28 cellular contexts compared by ENCODE assay signal in the genomic region with DNA sequence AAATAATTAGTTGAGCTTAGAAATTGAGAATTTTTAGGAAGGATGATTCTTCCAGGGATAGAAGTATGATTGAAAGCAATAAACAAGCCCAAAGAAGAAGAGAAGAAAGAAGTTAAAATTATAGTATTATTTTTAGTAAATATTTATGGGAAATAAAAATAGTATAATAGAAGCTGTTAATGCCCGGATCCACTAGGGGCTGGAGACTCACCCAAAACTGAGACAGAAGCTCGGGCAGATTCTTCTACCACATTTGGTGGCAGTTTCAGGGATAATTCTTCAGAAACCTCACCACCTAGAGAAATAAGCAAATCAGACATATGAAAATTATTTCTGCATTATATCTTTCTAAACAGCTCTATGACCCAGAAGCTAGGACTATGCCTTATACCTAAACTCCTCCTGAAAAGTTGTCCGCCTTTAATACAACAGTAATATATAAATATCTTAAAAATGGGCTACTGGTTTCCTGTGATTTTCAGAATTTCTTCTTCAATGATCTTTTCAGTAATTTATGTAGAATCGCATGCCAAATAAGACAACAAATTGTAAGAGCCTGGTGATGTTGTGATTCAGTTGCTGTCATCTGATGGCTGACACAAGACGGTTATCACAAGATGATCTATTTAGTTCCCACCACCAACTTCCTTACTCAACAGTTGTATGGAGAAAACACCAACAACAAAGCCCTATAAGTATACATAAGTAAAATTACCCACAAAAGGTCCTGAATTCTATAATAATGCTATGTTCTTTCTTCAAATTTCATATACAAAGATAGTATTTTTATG. TPM values are rescaled to one million over a fixed set of nuclear protein-coding genes. Genes with fewer than 3 reads are reported as not detected.
"Had no signal": no experiment of that assay in that cellular context is flagged by ENCODE, and none has a peak within 500 bp of the region (broad histone marks: within the 10 kb centered on the region; RNA-seq: fewer than 3 reads in every experiment).

No MANE protein-coding gene starts in this region.

- H3K4me3 Mint-ChIP-seq: activated CD4-positive, alpha-beta memory T cell treated with anti-CD3 and anti-CD28 coated beads for 36 hours; activated CD4-positive, alpha-beta T cell treated with anti-CD3 and anti-CD28 coated beads for 36 hours; activated CD4-positive, alpha-beta T cell treated with anti-CD3 and anti-CD28 coated beads, Interleukin-2, amount 10 ng/mL, durations not matched to agents 24 days and 14 days; activated CD8-positive, alpha-beta memory T cell treated with anti-CD3 and anti-CD28 coated beads, Interleukin-2, amount 10 ng/mL, durations not matched to agents 7 days and 5 days; activated CD8-positive, alpha-beta T cell treated with anti-CD3 and anti-CD28 coated beads, Interleukin-2, amount 10 ng/mL, durations not matched to agents 7 days and 5 days; activated naive CD4-positive, alpha-beta T cell treated with anti-CD3 and anti-CD28 coated beads, Interleukin-2, amount 10 ng/mL, durations not matched to agents 7 days and 5 days; activated naive CD8-positive, alpha-beta T cell treated with anti-CD3 and anti-CD28 coated beads, Interleukin-2, amount 10 ng/mL, durations not matched to agents 7 days and 5 days; activated T-helper 1 cell treated with anti-CD3 and anti-CD28 coated beads, Interleukin-12 subunit alpha, Interleukin-12 subunit beta, Interleukin-2, Interleukin-4 antibody, amounts not matched to agents 30 ng/mL and 10 ng/mL and 1 ng/mL, durations not matched to agents 14 hours and 24 hours and 36 hours; T-helper 17 cell; T-helper 2 cell treated with Interferon-gamma antibody and Interleukin-4, amounts not matched to agents 5 μg/mL and 100 μg/mL, for 36 hours had no signal

- H3K36me3 ChIP-seq: colonic mucosa had no signal

- H3K27me3 ChIP-seq: colonic mucosa, esophagus muscularis mucosa had no signal

- H3K4me3 ChIP-seq: colonic mucosa, esophagus muscularis mucosa had no signal

- H3K4me1 Mint-ChIP-seq: activated CD4-positive, alpha-beta T cell treated with anti-CD3 and anti-CD28 coated beads for 36 hours; activated CD4-positive, alpha-beta T cell treated with anti-CD3 and anti-CD28 coated beads, Interleukin-2, amount 10 ng/mL, durations not matched to agents 24 days and 14 days; activated naive CD4-positive, alpha-beta T cell treated with anti-CD3 and anti-CD28 coated beads, Interleukin-2, amount 10 ng/mL, durations not matched to agents 7 days and 5 days; activated naive CD8-positive, alpha-beta T cell treated with anti-CD3 and anti-CD28 coated beads, Interleukin-2, amount 10 ng/mL, durations not matched to agents 7 days and 5 days; T-helper 17 cell had no signal

- DNase-seq: activated CD4-positive, alpha-beta memory T cell treated with anti-CD3 and anti-CD28 coated beads for 36 hours; activated CD4-positive, alpha-beta T cell treated with anti-CD3 and anti-CD28 coated beads for 36 hours; activated CD4-positive, CD25-positive, alpha-beta regulatory T cell; activated CD4-positive, CD25-positive, alpha-beta regulatory T cell treated with anti-CD3 and anti-CD28 coated beads, Interleukin-2, amount 50 U/mL, for 72 hours; activated CD8-positive, alpha-beta memory T cell treated with anti-CD3 and anti-CD28 coated beads, Interleukin-2, amount 10 ng/mL, durations not matched to agents 7 days and 5 days; activated CD8-positive, alpha-beta memory T cell treated with anti-CD3 and anti-CD28 coated beads, Interleukin-2, amount 50 U/mL, for 4 hours; activated CD8-positive, alpha-beta T cell treated with anti-CD3 and anti-CD28 coated beads, Interleukin-2, amount 10 ng/mL, durations not matched to agents 7 days and 5 days; activated effector memory CD4-positive, alpha-beta T cell treated with anti-CD3 and anti-CD28 coated beads, Interleukin-2, amount 50 U/mL, for 16 hours; activated naive CD4-positive, alpha-beta T cell treated with anti-CD3 and anti-CD28 coated beads, Interleukin-2, amount 10 ng/mL, durations not matched to agents 7 days and 5 days; activated naive CD8-positive, alpha-beta T cell treated with anti-CD3 and anti-CD28 coated beads, Interleukin-2, amount 10 ng/mL, durations not matched to agents 7 days and 5 days; activated T-cell treated with anti-CD3 and anti-CD28 coated beads, Interleukin-2, amount 50 U/mL, for 1 hour; activated T-cell treated with anti-CD3 and anti-CD28 coated beads, Interleukin-2, amount 50 U/mL, for 48 hours; caudate nucleus; colonic mucosa; effector CD8-positive, alpha-beta T cell; erythroblast; head of caudate nucleus; T-helper 1 cell; T-helper 17 cell; T1000 had no signal

- H3K27ac Mint-ChIP-seq: activated CD4-positive, alpha-beta memory T cell treated with anti-CD3 and anti-CD28 coated beads for 36 hours; activated CD4-positive, alpha-beta T cell treated with anti-CD3 and anti-CD28 coated beads for 36 hours; activated CD4-positive, alpha-beta T cell treated with anti-CD3 and anti-CD28 coated beads, Interleukin-2, amount 10 ng/mL, durations not matched to agents 24 days and 14 days; activated CD8-positive, alpha-beta memory T cell treated with anti-CD3 and anti-CD28 coated beads, Interleukin-2, amount 10 ng/mL, durations not matched to agents 7 days and 5 days; activated CD8-positive, alpha-beta T cell treated with anti-CD3 and anti-CD28 coated beads, Interleukin-2, amount 10 ng/mL, durations not matched to agents 7 days and 5 days; activated naive CD4-positive, alpha-beta T cell treated with anti-CD3 and anti-CD28 coated beads, Interleukin-2, amount 50 U/mL, for 72 hours; activated naive CD8-positive, alpha-beta T cell treated with anti-CD3 and anti-CD28 coated beads, Interleukin-2, amount 10 ng/mL, durations not matched to agents 7 days and 5 days; activated T-helper 1 cell treated with anti-CD3 and anti-CD28 coated beads, Interleukin-12 subunit alpha, Interleukin-12 subunit beta, Interleukin-2, Interleukin-4 antibody, amounts not matched to agents 30 ng/mL and 10 ng/mL and 1 ng/mL, durations not matched to agents 14 hours and 24 hours and 36 hours; activated T-helper 2 cell treated with anti-CD3 and anti-CD28 coated beads, Interferon-gamma antibody, Interleukin-2, Interleukin-4, amounts not matched to agents 10 μg/mL and 5 μg/mL and 100 μg/mL, durations not matched to agents 14 hours and 24 hours and 36 hours; T-helper 17 cell; T-helper 2 cell treated with Interferon-gamma antibody and Interleukin-4, amounts not matched to agents 5 μg/mL and 100 μg/mL, for 36 hours had no signal

- FAIRE-seq: astrocyte had no signal

- H3K27me3 Mint-ChIP-seq: activated CD4-positive, alpha-beta memory T cell treated with anti-CD3 and anti-CD28 coated beads for 36 hours; activated CD4-positive, alpha-beta T cell treated with anti-CD3 and anti-CD28 coated beads for 36 hours; activated CD4-positive, alpha-beta T cell treated with anti-CD3 and anti-CD28 coated beads, Interleukin-2, amount 10 ng/mL, durations not matched to agents 24 days and 14 days; T-helper 17 cell had no signal

- ATAC-seq: activated CD4-positive, alpha-beta T cell treated with anti-CD3 and anti-CD28 coated beads for 36 hours; activated CD8-positive, alpha-beta memory T cell treated with anti-CD3 and anti-CD28 coated beads, Interleukin-2, amount 10 ng/mL, durations not matched to agents 7 days and 5 days; activated CD8-positive, alpha-beta T cell treated with anti-CD3 and anti-CD28 coated beads, Interleukin-2, amount 10 ng/mL, durations not matched to agents 7 days and 5 days; activated naive CD4-positive, alpha-beta T cell treated with anti-CD3 and anti-CD28 coated beads, Interleukin-2, amount 50 U/mL, for 72 hours; T-helper 17 cell had no signal

- H3K4me1 ChIP-seq: colonic mucosa, esophagus muscularis mucosa had no signal

- H3K9me3 ChIP-seq: colonic mucosa had no signal

- H3K27ac ChIP-seq: colonic mucosa, esophagus muscularis mucosa had no signal

RNA-seq across cellular contexts. Expression of a gene that starts 35.6 kb away (rescaled TPM):
- total RNA-seq: activated CD4-positive, alpha-beta memory T cell treated with anti-CD3 and anti-CD28 coated beads for 36 hours; activated CD4-positive, alpha-beta T cell treated with anti-CD3 and anti-CD28 coated beads, Interleukin-2, amount 10 ng/mL, durations not matched to agents 24 days and 14 days; activated CD8-positive, alpha-beta memory T cell treated with anti-CD3 and anti-CD28 coated beads for 36 hours; activated CD8-positive, alpha-beta T cell treated with anti-CD3 and anti-CD28 coated beads, Interleukin-2, amount 10 ng/mL, durations not matched to agents 7 days and 5 days; activated T-helper 1 cell treated with anti-CD3 and anti-CD28 coated beads, Interleukin-12 subunit alpha, Interleukin-12 subunit beta, Interleukin-2, Interleukin-4 antibody, amounts not matched to agents 30 ng/mL and 10 ng/mL and 1 ng/mL, durations not matched to agents 14 hours and 24 hours and 36 hours; activated T-helper 2 cell treated with anti-CD3 and anti-CD28 coated beads, Interferon-gamma antibody, Interleukin-2, Interleukin-4, amounts not matched to agents 10 μg/mL and 5 μg/mL and 100 μg/mL, durations not matched to agents 14 hours and 24 hours and 36 hours; T-helper 17 cell had no signal
